In the genomic region with DNA sequence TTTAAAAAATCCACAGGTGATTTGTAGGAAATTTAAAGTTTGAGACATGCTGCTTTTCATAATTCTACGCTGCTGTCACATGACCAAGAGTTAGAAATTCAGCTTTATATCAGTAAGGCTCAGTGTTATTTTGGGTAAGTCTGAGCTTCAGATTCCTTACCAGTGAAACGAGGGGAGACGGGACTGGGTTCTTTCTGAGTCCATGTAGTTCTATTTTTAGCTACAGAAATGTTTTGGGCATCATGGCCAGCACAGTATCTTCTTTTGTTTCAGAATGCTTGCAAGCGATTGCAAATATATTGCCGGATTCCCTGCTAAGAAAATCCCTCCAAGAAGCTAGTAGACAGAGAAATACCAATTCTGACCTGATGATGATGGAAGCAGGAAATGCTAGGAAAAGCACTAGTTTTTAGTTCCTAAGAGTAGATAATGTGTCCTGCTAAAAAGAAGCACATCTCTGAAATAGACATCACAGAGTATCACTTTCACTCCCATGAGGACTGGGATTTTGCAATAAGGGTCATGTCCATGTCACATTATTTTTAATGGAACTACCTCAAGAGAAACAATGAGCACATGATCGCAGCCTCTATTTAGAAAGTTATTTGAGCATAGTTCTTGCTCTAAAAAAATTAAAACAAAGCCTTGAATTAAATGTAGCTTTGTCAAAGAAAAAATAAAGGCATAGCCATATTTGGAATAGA, we compare ENCODE assay signal across 23 cellular contexts. TPM values are rescaled to one million over a fixed set of nuclear protein-coding genes. Genes with fewer than 3 reads are reported as not detected.
"Had no signal": no experiment of that assay in that cellular context is flagged by ENCODE, and none has a peak within 500 bp of the region (broad histone marks: within the 10 kb centered on the region; RNA-seq: fewer than 3 reads in every experiment).

No MANE protein-coding gene starts in this region.

- H3K27ac ChIP-seq: adrenal gland, cardiac muscle cell, epithelial cell of prostate, left lung, neural progenitor cell, ovary, skin epidermis, upper lobe of left lung had no signal

- ATAC-seq: activated CD4-positive, alpha-beta T cell treated with anti-CD3 and anti-CD28 coated beads for 36 hours; left lung; naive thymus-derived CD4-positive, alpha-beta T cell; stimulated activated naive CD8-positive, alpha-beta T cell treated with anti-CD3 and anti-CD28 coated beads, Interleukin-15, amount 100 ng/mL, for 72 hours; WTC11 had no signal

- H3K9me3 Mint-ChIP-seq: activated naive CD4-positive, alpha-beta T cell treated with anti-CD3 and anti-CD28 coated beads, Interleukin-2, amount 50 U/mL, for 24 hours; naive thymus-derived CD4-positive, alpha-beta T cell; neural progenitor cell; stimulated activated naive CD8-positive, alpha-beta T cell treated with anti-CD3 and anti-CD28 coated beads, Interleukin-15, amount 100 ng/mL, for 72 hours; WTC11 had no signal

- H3K9me3 ChIP-seq: adrenal gland, left lung, ovary, upper lobe of left lung had no signal

- H3K27me3 ChIP-seq: adrenal gland, cardiac muscle cell, left lung, neural progenitor cell, ovary, upper lobe of left lung had no signal

- H2AFZ ChIP-seq: neural progenitor cell had no signal

- H3K4me1 Mint-ChIP-seq: activated CD4-positive, alpha-beta T cell treated with anti-CD3 and anti-CD28 coated beads for 36 hours; activated naive CD4-positive, alpha-beta T cell treated with anti-CD3 and anti-CD28 coated beads, Interleukin-2, amount 50 U/mL, for 24 hours; naive thymus-derived CD4-positive, alpha-beta T cell; neural progenitor cell; stimulated activated naive CD8-positive, alpha-beta T cell treated with anti-CD3 and anti-CD28 coated beads, Interleukin-15, amount 100 ng/mL, for 72 hours had no signal

- H3K4me3 Mint-ChIP-seq: activated CD4-positive, alpha-beta T cell treated with anti-CD3 and anti-CD28 coated beads for 36 hours; activated naive CD4-positive, alpha-beta T cell treated with anti-CD3 and anti-CD28 coated beads, Interleukin-2, amount 50 U/mL, for 24 hours; naive thymus-derived CD4-positive, alpha-beta T cell; neural progenitor cell; stimulated activated naive CD8-positive, alpha-beta T cell treated with anti-CD3 and anti-CD28 coated beads, Interleukin-15, amount 100 ng/mL, for 72 hours; WTC11 had no signal

- H3K4me1 ChIP-seq: adrenal gland, left lung, neural progenitor cell, upper lobe of left lung had no signal

- H3K27ac Mint-ChIP-seq: activated CD4-positive, alpha-beta T cell treated with anti-CD3 and anti-CD28 coated beads for 36 hours; activated naive CD4-positive, alpha-beta T cell treated with anti-CD3 and anti-CD28 coated beads, Interleukin-2, amount 50 U/mL, for 24 hours; neural progenitor cell; stimulated activated naive CD8-positive, alpha-beta T cell treated with anti-CD3 and anti-CD28 coated beads, Interleukin-15, amount 100 ng/mL, for 72 hours; WTC11 had no signal

- H3K4me2 ChIP-seq: neural progenitor cell had no signal

- H3K36me3 Mint-ChIP-seq: activated naive CD4-positive, alpha-beta T cell treated with anti-CD3 and anti-CD28 coated beads, Interleukin-2, amount 50 U/mL, for 24 hours; naive thymus-derived CD4-positive, alpha-beta T cell; neural progenitor cell; WTC11 had no signal

- H3K36me3 ChIP-seq: adrenal gland, cardiac muscle cell, left lung, neural progenitor cell, ovary, upper lobe of left lung had no signal

- DNase-seq: activated CD4-positive, alpha-beta T cell treated with anti-CD3 and anti-CD28 coated beads for 36 hours; activated CD4-positive, alpha-beta T cell treated with anti-CD3 and anti-CD28 coated beads, Interleukin-2, amount 50 U/mL, for 48 hours; activated gamma-delta T cell; adrenal gland; dorsolateral prefrontal cortex; head of caudate nucleus; left lung; naive thymus-derived CD4-positive, alpha-beta T cell; ovary; stimulated activated naive CD8-positive, alpha-beta T cell treated with anti-CD3 and anti-CD28 coated beads, Interleukin-15, amount 100 ng/mL, for 72 hours; upper lobe of left lung had no signal

- H3K27me3 Mint-ChIP-seq: activated CD4-positive, alpha-beta T cell treated with anti-CD3 and anti-CD28 coated beads for 36 hours; activated naive CD4-positive, alpha-beta T cell treated with anti-CD3 and anti-CD28 coated beads, Interleukin-2, amount 50 U/mL, for 24 hours; stimulated activated naive CD8-positive, alpha-beta T cell treated with anti-CD3 and anti-CD28 coated beads, Interleukin-15, amount 100 ng/mL, for 72 hours had no signal

- H3K4me3 ChIP-seq: adrenal gland, cardiac muscle cell, dorsolateral prefrontal cortex, left lung, neural progenitor cell, ovary, skin epidermis, upper lobe of left lung had no signal

RNA-seq across cellular contexts. Expression of gene ATP1B4, which starts 10.9 kb away (rescaled TPM):
- total RNA-seq: activated CD4-positive, alpha-beta T cell treated with anti-CD3 and anti-CD28 coated beads for 36 hours; adrenal gland; dorsolateral prefrontal cortex; fibroblast of lung; frontal cortex; kidney epithelial cell; left lung; mononuclear cell; naive thymus-derived CD4-positive, alpha-beta T cell; ovary; T-helper 2 cell treated with Interferon-gamma antibody and Interleukin-4, amounts not matched to agents 100 ng/mL and 5 ng/mL, for 36 hours; temporal lobe; upper lobe of left lung; WTC11 had no signal
